Comparison of ENCODE assay signal across 1 cellular context in the genomic region with DNA sequence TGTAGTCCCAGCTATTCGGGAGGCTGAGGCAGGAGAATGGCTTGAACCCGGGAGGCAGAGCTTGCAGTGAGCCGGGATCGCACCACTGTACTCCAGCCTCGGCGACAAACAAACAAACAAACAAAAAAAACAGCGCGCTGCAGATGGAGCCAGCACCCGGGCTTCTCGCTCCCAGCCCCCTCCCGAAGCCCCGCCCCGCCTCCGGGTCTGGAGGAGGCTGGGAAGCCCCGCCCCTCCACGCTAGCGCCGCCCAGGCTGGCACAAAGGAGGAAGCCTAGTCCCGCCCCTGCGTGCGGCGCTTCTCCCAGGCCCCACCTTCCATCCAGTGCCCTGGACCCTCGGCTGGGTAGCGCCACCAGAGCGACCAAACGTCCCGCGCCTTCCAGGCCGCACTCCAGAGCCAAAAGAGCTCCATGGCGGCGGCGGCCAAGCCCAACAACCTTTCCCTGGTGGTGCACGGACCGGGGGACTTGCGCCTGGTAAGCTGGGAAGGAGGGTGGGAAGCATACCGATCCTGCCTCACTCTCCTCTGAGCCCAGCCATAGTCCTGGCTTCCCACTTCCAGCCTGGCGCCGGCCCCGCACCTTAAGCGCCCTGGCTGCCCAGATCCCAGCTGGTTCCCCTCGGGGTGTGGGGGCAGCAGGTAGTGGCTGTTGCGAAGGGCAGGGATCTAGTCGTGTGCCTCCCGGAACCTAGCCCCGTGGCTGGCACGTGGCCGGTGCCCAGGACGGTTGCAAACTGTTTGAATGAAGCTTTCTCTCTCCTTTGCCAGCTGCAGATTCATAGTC.
TF ChIP-seq lines count a peak whose summit lies in the region.

A gene (plus strand): TSS at position 325 of the 788 bp plus-strand sequence. CDS start 89 bp downstream, at position 414.

TF ChIP-seq in WTC11, 78 proteins besides CTCF, POLR2A, EP300 and RAD21 (continued from another document):
- TF ChIP-seq, protein P1, sequence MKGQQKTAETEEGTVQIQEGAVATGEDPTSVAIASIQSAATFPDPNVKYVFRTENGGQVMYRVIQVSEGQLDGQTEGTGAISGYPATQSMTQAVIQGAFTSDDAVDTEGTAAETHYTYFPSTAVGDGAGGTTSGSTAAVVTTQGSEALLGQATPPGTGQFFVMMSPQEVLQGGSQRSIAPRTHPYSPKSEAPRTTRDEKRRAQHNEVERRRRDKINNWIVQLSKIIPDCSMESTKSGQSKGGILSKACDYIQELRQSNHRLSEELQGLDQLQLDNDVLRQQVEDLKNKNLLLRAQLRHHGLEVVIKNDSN (CRISPR knock-in tag; IDR thresholded peaks at IDR 0.05), result no peak; the same call in 1 of the 2 replicates
- TF ChIP-seq NR3C1 (CRISPR knock-in tag; conservative IDR thresholded peaks at IDR 0.05; ENCODE audit: low read depth), result no peak
- TF ChIP-seq ETV6 (CRISPR knock-in tag; IDR thresholded peaks at IDR 0.05), result peak; percentile 63
- TF ChIP-seq GRHL2 (CRISPR knock-in tag; IDR thresholded peaks at IDR 0.05; ENCODE audit: insufficient replicate concordance, severe bottlenecking), result no peak
- no peak for TF ChIP-seq ZNF263 (CRISPR knock-in tag; IDR thresholded peaks at IDR 0.05; ENCODE audit: low read depth)
- TF ChIP-seq, protein P2, sequence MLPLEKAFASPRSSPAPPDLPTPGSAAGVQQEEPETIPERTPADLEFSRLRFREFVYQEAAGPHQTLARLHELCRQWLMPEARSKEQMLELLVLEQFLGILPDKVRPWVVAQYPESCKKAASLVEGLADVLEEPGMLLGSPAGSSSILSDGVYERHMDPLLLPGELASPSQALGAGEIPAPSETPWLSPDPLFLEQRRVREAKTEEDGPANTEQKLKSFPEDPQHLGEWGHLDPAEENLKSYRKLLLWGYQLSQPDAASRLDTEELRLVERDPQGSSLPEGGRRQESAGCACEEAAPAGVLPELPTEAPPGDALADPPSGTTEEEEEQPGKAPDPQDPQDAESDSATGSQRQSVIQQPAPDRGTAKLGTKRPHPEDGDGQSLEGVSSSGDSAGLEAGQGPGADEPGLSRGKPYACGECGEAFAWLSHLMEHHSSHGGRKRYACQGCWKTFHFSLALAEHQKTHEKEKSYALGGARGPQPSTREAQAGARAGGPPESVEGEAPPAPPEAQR (CRISPR knock-in tag; IDR thresholded peaks at IDR 0.05), result no peak
- no peak for TF ChIP-seq CREB1 (CRISPR knock-in tag; IDR thresholded peaks at IDR 0.05)
- TF ChIP-seq, protein P3, sequence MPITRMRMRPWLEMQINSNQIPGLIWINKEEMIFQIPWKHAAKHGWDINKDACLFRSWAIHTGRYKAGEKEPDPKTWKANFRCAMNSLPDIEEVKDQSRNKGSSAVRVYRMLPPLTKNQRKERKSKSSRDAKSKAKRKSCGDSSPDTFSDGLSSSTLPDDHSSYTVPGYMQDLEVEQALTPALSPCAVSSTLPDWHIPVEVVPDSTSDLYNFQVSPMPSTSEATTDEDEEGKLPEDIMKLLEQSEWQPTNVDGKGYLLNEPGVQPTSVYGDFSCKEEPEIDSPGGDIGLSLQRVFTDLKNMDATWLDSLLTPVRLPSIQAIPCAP (CRISPR knock-in tag; IDR thresholded peaks at IDR 0.05), result peak; percentile 53; the same call in 1 of the 2 replicates
- no peak for TF ChIP-seq ZNF219 (CRISPR knock-in tag; IDR thresholded peaks at IDR 0.05; ENCODE audit: borderline replicate concordance)
- TF ChIP-seq, protein P4, sequence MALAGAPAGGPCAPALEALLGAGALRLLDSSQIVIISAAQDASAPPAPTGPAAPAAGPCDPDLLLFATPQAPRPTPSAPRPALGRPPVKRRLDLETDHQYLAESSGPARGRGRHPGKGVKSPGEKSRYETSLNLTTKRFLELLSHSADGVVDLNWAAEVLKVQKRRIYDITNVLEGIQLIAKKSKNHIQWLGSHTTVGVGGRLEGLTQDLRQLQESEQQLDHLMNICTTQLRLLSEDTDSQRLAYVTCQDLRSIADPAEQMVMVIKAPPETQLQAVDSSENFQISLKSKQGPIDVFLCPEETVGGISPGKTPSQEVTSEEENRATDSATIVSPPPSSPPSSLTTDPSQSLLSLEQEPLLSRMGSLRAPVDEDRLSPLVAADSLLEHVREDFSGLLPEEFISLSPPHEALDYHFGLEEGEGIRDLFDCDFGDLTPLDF (CRISPR knock-in tag; IDR thresholded peaks at IDR 0.05), result no peak
- no peak for TF ChIP-seq GTF2I (CRISPR knock-in tag; conservative IDR thresholded peaks at IDR 0.05)
- TF ChIP-seq CBFB (CRISPR knock-in tag; IDR thresholded peaks at IDR 0.05; ENCODE audit: low read depth), result no peak
- no peak for TF ChIP-seq ZNF423 (CRISPR knock-in tag; IDR thresholded peaks at IDR 0.05)
- TF ChIP-seq, protein P5, sequence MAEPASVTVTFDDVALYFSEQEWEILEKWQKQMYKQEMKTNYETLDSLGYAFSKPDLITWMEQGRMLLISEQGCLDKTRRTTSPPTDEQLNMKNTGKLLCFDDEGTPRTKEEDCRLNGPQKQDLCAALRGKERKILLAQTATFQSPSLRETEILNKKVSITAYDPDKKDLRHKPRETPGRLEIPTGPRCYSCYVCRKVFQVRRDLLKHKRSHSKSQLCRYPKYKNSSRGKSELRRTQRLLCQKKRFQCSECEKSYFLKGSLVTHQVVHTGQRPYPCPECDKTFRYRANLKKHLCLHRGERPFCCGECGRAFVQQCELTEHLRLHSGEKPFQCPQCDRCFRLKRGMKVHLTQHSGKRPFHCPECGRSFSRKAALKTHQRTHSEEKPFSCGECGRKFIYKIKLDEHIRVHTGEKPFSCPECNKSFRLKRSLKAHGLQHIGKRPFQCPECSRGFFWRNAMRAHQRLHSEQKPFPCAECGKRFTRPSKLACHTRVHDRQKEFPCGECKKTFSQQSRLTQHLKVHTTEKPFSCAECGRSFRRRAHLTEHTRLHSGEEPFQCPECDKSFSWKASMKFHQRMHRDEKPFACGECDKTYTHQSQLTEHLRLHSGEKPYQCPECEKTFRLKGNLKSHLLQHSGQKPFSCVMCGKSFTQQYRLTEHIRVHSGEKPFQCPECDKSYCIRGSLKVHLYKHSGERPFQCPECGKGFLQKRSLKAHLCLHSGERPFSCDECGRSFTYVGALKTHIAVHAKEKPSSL (CRISPR knock-in tag; conservative IDR thresholded peaks at IDR 0.05), result no peak
- TF ChIP-seq GABPB1 (CRISPR knock-in tag; IDR thresholded peaks at IDR 0.05), result no peak
- no peak for TF ChIP-seq ZBTB21 (CRISPR knock-in tag; IDR thresholded peaks at IDR 0.05; ENCODE audit: borderline replicate concordance)
- 0 out of 2 replicates have a peak, but pooled peaks have one; percentile 16 for TF ChIP-seq NR2C2 (CRISPR knock-in tag; IDR thresholded peaks at IDR 0.05)
- TF ChIP-seq EMX1 (CRISPR knock-in tag; IDR thresholded peaks at IDR 0.05), result no peak
- 0 out of 2 replicates have a peak, but pooled peaks have one; percentile 71 for TF ChIP-seq NR1H2 (CRISPR knock-in tag; IDR thresholded peaks at IDR 0.05)
- TF ChIP-seq, protein P6, sequence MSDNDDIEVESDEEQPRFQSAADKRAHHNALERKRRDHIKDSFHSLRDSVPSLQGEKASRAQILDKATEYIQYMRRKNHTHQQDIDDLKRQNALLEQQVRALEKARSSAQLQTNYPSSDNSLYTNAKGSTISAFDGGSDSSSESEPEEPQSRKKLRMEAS (CRISPR knock-in tag; IDR thresholded peaks at IDR 0.05), result peak; percentile 88
- TF ChIP-seq, protein P7, sequence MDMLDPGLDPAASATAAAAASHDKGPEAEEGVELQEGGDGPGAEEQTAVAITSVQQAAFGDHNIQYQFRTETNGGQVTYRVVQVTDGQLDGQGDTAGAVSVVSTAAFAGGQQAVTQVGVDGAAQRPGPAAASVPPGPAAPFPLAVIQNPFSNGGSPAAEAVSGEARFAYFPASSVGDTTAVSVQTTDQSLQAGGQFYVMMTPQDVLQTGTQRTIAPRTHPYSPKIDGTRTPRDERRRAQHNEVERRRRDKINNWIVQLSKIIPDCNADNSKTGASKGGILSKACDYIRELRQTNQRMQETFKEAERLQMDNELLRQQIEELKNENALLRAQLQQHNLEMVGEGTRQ (CRISPR knock-in tag; IDR thresholded peaks at IDR 0.05), result 0 out of 2 replicates have a peak, but pooled peaks have one; percentile 4
- TF ChIP-seq, protein P8, sequence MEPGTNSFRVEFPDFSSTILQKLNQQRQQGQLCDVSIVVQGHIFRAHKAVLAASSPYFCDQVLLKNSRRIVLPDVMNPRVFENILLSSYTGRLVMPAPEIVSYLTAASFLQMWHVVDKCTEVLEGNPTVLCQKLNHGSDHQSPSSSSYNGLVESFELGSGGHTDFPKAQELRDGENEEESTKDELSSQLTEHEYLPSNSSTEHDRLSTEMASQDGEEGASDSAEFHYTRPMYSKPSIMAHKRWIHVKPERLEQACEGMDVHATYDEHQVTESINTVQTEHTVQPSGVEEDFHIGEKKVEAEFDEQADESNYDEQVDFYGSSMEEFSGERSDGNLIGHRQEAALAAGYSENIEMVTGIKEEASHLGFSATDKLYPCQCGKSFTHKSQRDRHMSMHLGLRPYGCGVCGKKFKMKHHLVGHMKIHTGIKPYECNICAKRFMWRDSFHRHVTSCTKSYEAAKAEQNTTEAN (CRISPR knock-in tag; IDR thresholded peaks at IDR 0.05), result peak; percentile 72; the same call in 1 of the 2 replicates
- TF ChIP-seq, protein P9, sequence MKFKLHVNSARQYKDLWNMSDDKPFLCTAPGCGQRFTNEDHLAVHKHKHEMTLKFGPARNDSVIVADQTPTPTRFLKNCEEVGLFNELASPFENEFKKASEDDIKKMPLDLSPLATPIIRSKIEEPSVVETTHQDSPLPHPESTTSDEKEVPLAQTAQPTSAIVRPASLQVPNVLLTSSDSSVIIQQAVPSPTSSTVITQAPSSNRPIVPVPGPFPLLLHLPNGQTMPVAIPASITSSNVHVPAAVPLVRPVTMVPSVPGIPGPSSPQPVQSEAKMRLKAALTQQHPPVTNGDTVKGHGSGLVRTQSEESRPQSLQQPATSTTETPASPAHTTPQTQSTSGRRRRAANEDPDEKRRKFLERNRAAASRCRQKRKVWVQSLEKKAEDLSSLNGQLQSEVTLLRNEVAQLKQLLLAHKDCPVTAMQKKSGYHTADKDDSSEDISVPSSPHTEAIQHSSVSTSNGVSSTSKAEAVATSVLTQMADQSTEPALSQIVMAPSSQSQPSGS (CRISPR knock-in tag; IDR thresholded peaks at IDR 0.05; ENCODE audit: borderline replicate concordance, low read depth), result 0 out of 2 replicates have a peak, but pooled peaks have one; percentile 36
- TF ChIP-seq, protein P10, sequence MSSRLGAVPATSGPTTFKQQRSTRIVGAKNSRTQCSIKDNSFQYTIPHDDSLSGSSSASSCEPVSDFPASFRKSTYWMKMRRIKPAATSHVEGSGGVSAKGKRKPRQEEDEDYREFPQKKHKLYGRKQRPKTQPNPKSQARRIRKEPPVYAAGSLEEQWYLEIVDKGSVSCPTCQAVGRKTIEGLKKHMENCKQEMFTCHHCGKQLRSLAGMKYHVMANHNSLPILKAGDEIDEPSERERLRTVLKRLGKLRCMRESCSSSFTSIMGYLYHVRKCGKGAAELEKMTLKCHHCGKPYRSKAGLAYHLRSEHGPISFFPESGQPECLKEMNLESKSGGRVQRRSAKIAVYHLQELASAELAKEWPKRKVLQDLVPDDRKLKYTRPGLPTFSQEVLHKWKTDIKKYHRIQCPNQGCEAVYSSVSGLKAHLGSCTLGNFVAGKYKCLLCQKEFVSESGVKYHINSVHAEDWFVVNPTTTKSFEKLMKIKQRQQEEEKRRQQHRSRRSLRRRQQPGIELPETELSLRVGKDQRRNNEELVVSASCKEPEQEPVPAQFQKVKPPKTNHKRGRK (CRISPR knock-in tag; IDR thresholded peaks at IDR 0.05; ENCODE audit: borderline replicate concordance), result no peak
